ENCODE assay signal across 9 cellular contexts in the genomic region with DNA sequence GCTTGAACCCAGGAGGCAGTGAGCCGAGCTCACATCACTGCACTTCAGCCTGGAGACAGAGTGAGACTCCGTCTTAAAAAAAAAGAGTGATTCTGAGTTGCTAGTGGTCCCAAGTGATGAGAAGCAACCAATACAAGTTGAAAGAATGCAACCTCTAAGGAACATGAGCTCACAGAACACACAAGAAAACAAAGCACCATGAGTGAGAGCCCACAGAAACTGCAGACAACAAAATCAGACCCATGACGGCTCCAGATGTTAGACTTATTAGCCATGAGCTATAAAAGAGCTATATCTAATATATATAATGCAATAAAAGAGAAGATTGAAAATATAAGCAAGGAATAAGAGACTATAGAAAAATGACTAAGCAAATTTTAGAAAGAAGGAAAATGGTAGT. TPM values are rescaled to one million over a fixed set of nuclear protein-coding genes. Genes with fewer than 3 reads are reported as not detected.
"Had no signal": no experiment of that assay in that cellular context is flagged by ENCODE, and none has a peak within 500 bp of the region (broad histone marks: within the 10 kb centered on the region; RNA-seq: fewer than 3 reads in every experiment).

No MANE protein-coding gene starts in this region.

- H3K27ac ChIP-seq: HL-60 had no signal

- H3K36me3 Mint-ChIP-seq: IgD-negative memory B cell had no signal

- H3K4me3 ChIP-seq: HAP-1 had no signal

- H3K27ac Mint-ChIP-seq: IgD-negative memory B cell had no signal

- H3K4me1 ChIP-seq: HAP-1 had no signal

- H3K4me1 Mint-ChIP-seq: IgD-negative memory B cell had no signal

- ATAC-seq: HCT116, HepG2 had no signal

- DNase-seq: GOT3, H7, KG1 had no signal

- H3K36me3 ChIP-seq: HAP-1 had no signal

RNA-seq across cellular contexts. Expression of a gene that starts 50.0 kb away (rescaled TPM):
- total RNA-seq: HT1080 had no signal
- polyA plus RNA-seq: IgD-negative memory B cell had no signal
